In genomic region chr6:13355043-13355945, GRCh38 we compare ENCODE assay signal across 8 cellular contexts. TPM values are rescaled to one million over a fixed set of nuclear protein-coding genes. Genes with fewer than 3 reads are reported as not detected.
DNase-seq lines count a peak whose midpoint lies in the region; ATAC-seq and TF ChIP-seq lines count a peak whose summit lies in the region.

No MANE protein-coding gene starts in this region.

- no peak for TF ChIP-seq CTCF in omental fat pad (IDR thresholded peaks at IDR 0.05)

- H3K9me3 ChIP-seq in SJCRH30 (replicated peaks): no peaks in the 10 kb centered on the region
- no peaks in the 10 kb centered on the region for H3K9me3 ChIP-seq in effector memory CD4-positive, alpha-beta T cell (ENCODE audit: control insufficient read depth, low read length)

- H3K4me1 ChIP-seq in SJCRH30: peaks cover 40% of the 10 kb centered on the region
- peaks cover 20% of the 10 kb centered on the region for H3K4me1 ChIP-seq in effector memory CD4-positive, alpha-beta T cell (ENCODE audit: control insufficient read depth, insufficient read depth, low read length, poor library complexity, severe bottlenecking)

- H3K36me3 ChIP-seq in SJCRH30: no peaks in the 10 kb centered on the region
- H3K36me3 ChIP-seq in effector memory CD4-positive, alpha-beta T cell (ENCODE audit: control insufficient read depth, insufficient read depth, low read length): no peaks in the 10 kb centered on the region

- ATAC-seq in HG03045 (IDR thresholded peaks at IDR 0.05; ENCODE audit: unreplicated experiment) (peak; percentile 29), omental fat pad (ENCODE audit: low FRiP score) (peak; percentile 49), HG03457 (IDR thresholded peaks at IDR 0.05; ENCODE audit: unreplicated experiment) (no peak)

- H3K27ac ChIP-seq in SJCRH30: peak overlapping the region; percentile 93
- H3K27ac ChIP-seq in effector memory CD4-positive, alpha-beta T cell (ENCODE audit: insufficient read depth, low read length, poor library complexity, severe bottlenecking): peak overlapping the region; percentile 54

- peak; percentile 28 for DNase-seq in activated CD4-positive, alpha-beta T cell treated with anti-CD3 and anti-CD28 coated beads for 48 hours
- DNase-seq in activated CD4-positive, alpha-beta T cell treated with anti-CD3 and anti-CD28 coated beads, Interleukin-2, amount 50 U/mL, for 4 hours: no peak
- DNase-seq in SJCRH30: peak; percentile 49 to 67
- no peak for DNase-seq in effector memory CD4-positive, alpha-beta T cell
- no peak for DNase-seq in omental fat pad (ENCODE audit: low spot score)
- no peak for DNase-seq in NCI-H1105 (lab: John Stamatoyannopoulos, UW)

- no peaks in the 10 kb centered on the region for H3K27me3 ChIP-seq in SJCRH30
- no peaks in the 10 kb centered on the region for H3K27me3 ChIP-seq in effector memory CD4-positive, alpha-beta T cell (replicated peaks; ENCODE audit: control insufficient read depth, insufficient read depth, low read length, poor library complexity, severe bottlenecking)

- H3K4me3 ChIP-seq in SJCRH30: no peak overlapping the region
- H3K4me3 ChIP-seq in effector memory CD4-positive, alpha-beta T cell (ENCODE audit: insufficient read depth, low read depth, low read length, poor library complexity, severe bottlenecking): peak overlapping the region; percentile 26

RNA-seq across cellular contexts. Expression of gene TBC1D7, which starts 27.0 kb away (rescaled TPM):
- total RNA-seq in SJCRH30 (2014; rRNA removed; shearing (Covaris generic)): 17.3 and 22.7 TPM in 2 replicates
- 10 to 100 TPM in 2 of 4 donors, 1 to 10 TPM in 2; 5.3 to 11.3 (median 8.9) TPM for total RNA-seq in omental fat pad

Comparison
In these comparisons a context has a peak if more than half of its experiments do, and no peak if none do; other contexts are left out.
1. DNase-seq: peak in activated CD4-positive, alpha-beta T cell treated with anti-CD3 and anti-CD28 coated beads for 48 hours (single experiment) and SJCRH30 (2 of 2); none in activated CD4-positive, alpha-beta T cell treated with anti-CD3 and anti-CD28 coated beads, Interleukin-2, amount 50 U/mL, for 4 hours (0 of 2), effector memory CD4-positive, alpha-beta T cell (0 of 3), omental fat pad (single experiment) and NCI-H1105 (single experiment).